13 cellular contexts compared by ENCODE assay signal in genomic region chr3:143831998-143832397, GRCh38. TPM values are rescaled to one million over a fixed set of nuclear protein-coding genes. Genes with fewer than 3 reads are reported as not detected.
DNase-seq lines count a peak whose midpoint lies in the region; ATAC-seq and TF ChIP-seq lines count a peak whose summit lies in the region.
"Had no signal": no experiment of that assay in that cellular context is flagged by ENCODE, and none has a peak within 500 bp of the region (broad histone marks: within the 10 kb centered on the region; RNA-seq: fewer than 3 reads in every experiment).

No MANE protein-coding gene starts in this region.

- TF ChIP-seq EP300 in sigmoid colon (IDR thresholded peaks at IDR 0.05) = no peak

- H3K36me3 ChIP-seq in sigmoid colon (no peaks in the 10 kb centered on the region), H7 (replicated peaks; ENCODE audit: control insufficient read depth, insufficient read depth, low read length) (no peaks in the 10 kb centered on the region)
- H3K36me3 ChIP-seq: HAP-1, MG63 had no signal

- H3K9me3 ChIP-seq in sigmoid colon (no peaks in the 10 kb centered on the region), right cardiac atrium (ENCODE audit: control insufficient read depth, low read length) (no peaks in the 10 kb centered on the region)
- H3K9me3 ChIP-seq: HAP-1, MG63 had no signal

- H3K27me3 ChIP-seq in sigmoid colon (no peaks in the 10 kb centered on the region), right cardiac atrium (ENCODE audit: control insufficient read depth, insufficient read depth) (no peaks in the 10 kb centered on the region), H7 (ENCODE audit: control insufficient read depth, insufficient read depth, low read length) (no peaks in the 10 kb centered on the region)
- H3K27me3 ChIP-seq: MG63 had no signal

- no peak overlapping the region for H3K4me3 ChIP-seq in sigmoid colon
- H3K4me3 ChIP-seq in right cardiac atrium (ENCODE audit: low read length) = no peak overlapping the region
- no peak overlapping the region for H3K4me3 ChIP-seq in H7 (ENCODE audit: insufficient read depth, low read depth, low read length)
- H3K4me3 ChIP-seq: HAP-1, MG63 had no signal

- peak; percentile 73 for ATAC-seq in GM19025 (IDR thresholded peaks at IDR 0.05; ENCODE audit: low read depth, unreplicated experiment)
- peak; percentile 83 for ATAC-seq in GM21723 (IDR thresholded peaks at IDR 0.05; ENCODE audit: unreplicated experiment)
- ATAC-seq in HG03196 (IDR thresholded peaks at IDR 0.05; ENCODE audit: unreplicated experiment) = peak; percentile 68
- ATAC-seq in right cardiac atrium = no peak

- intact Hi-C loops in sigmoid colon (cut with DNase I) (no loop called here), right cardiac atrium (cut with DNase I) (no loop called here)

- no peak for TF ChIP-seq CTCF in sigmoid colon (IDR thresholded peaks at IDR 0.05)

- no peak for TF ChIP-seq POLR2A in sigmoid colon (IDR thresholded peaks at IDR 0.05)

- DNase-seq in sigmoid colon (no peak), AG08396 (ENCODE audit: low spot score) (no peak), right cardiac atrium (no peak), H7 (no peak)
- DNase-seq: activated T-cell treated with anti-CD3 and anti-CD28 coated beads, Interleukin-2, amount 50 U/mL, for 4 hours; DMS79 treated with DMSO at 0.1 percent for 48 hours; glutamatergic neuron; NCI-H774 had no signal

- WGBS in sigmoid colon, 2 donors = 64 to 65% methylated on average over 1 of the region's 1 CpG
- 72% methylated on average over 1 of the region's 1 CpG for WGBS in right cardiac atrium

- peaks cover 0 to 46% (median 34%) of the 10 kb centered on the region in 4 donors for H3K4me1 ChIP-seq in sigmoid colon
- no peaks in the 10 kb centered on the region for H3K4me1 ChIP-seq in right cardiac atrium (ENCODE audit: control insufficient read depth, insufficient read depth, low read length)
- H3K4me1 ChIP-seq: HAP-1 had no signal

- H3K27ac ChIP-seq in sigmoid colon (peak overlapping the region in 3 of 4 donors; percentile 58 to 64 (median 59)), right cardiac atrium (ENCODE audit: low read length) (no peak overlapping the region)

RNA-seq across cellular contexts. Expression of gene SLC9A9, which starts 16.3 kb away (rescaled TPM):
- total RNA-seq in sigmoid colon = 10 to 100 TPM; 18.9 to 29.9 (median 25.2) TPM
- polyA plus RNA-seq in sigmoid colon = 1 to 10 TPM; 2.4 to 7.1 (median 2.5) TPM
- 10 to 100 TPM in 1 of 4 donors, 1 to 10 TPM in 3; 8.3 to 14.9 (median 9.6) TPM for total RNA-seq in right cardiac atrium
- 3.6 TPM for polyA plus RNA-seq in right cardiac atrium
- 4.1 and 7.2 TPM in 2 replicates for total RNA-seq in H7 (2014; rRNA removed; shearing (Covaris generic))

Comparison
In these comparisons a context has a peak if more than half of its experiments do, and no peak if none do; other contexts are left out.
1. ATAC-seq: peak in GM19025 (single experiment), GM21723 (single experiment) and HG03196 (single experiment); none in right cardiac atrium (0 of 2).